In genomic region chr17:5667871-5668270, GRCh38 we compare ENCODE assay signal across 16 cellular contexts.
DNase-seq lines count a peak whose midpoint lies in the region; ATAC-seq, FAIRE-seq and TF ChIP-seq lines count a peak whose summit lies in the region.
"Had no signal": no experiment of that assay in that cellular context is flagged by ENCODE, and none has a peak within 500 bp of the region (broad histone marks: within the 10 kb centered on the region; RNA-seq: fewer than 3 reads in every experiment).

No MANE protein-coding gene starts in this region.

- no peak overlapping the region for H2AFZ ChIP-seq in DND-41 (ENCODE audit: low read depth, low read length)
- no peak overlapping the region for H2AFZ ChIP-seq in OCI-LY3 (ENCODE audit: low read depth, low read length)

- ATAC-seq in DND-41 (ENCODE audit: insufficient read depth, low read depth): no peak
- no peak for ATAC-seq in right cardiac atrium
- ATAC-seq: gastroesophageal sphincter; stimulated activated effector memory CD8-positive, alpha-beta T cell treated with anti-CD3 and anti-CD28 coated beads, Interleukin-12 subunit alpha, Interleukin-12 subunit beta, amount 100 ng/mL, for 72 hours had no signal

- TF ChIP-seq CTCF in DND-41 (IDR thresholded peaks at IDR 0.05; ENCODE audit: borderline replicate concordance, extremely low read depth, low read length, poor library complexity, severe bottlenecking) (peak; percentile 46), OCI-LY3 (IDR thresholded peaks at IDR 0.05; ENCODE audit: low read depth, low read length) (peak; percentile 23; the same call in 1 of the 2 replicates), foreskin fibroblast (IDR thresholded peaks at IDR 0.05; ENCODE audit: low read depth, low read length) (peak; percentile 20)

- H3K4me1 Mint-ChIP-seq in T-helper 2 cell treated with Interferon-gamma antibody and Interleukin-4, amounts not matched to agents 5 μg/mL and 100 μg/mL, for 36 hours (ENCODE audit: low read depth): no peaks in the 10 kb centered on the region

- no peak overlapping the region for H3K4me3 Mint-ChIP-seq in T-helper 2 cell treated with Interferon-gamma antibody and Interleukin-4, amounts not matched to agents 5 μg/mL and 100 μg/mL, for 36 hours
- H3K4me3 Mint-ChIP-seq: stimulated activated effector memory CD8-positive, alpha-beta T cell treated with anti-CD3 and anti-CD28 coated beads, Interleukin-12 subunit alpha, Interleukin-12 subunit beta, amount 100 ng/mL, for 72 hours had no signal

- H3K36me3 ChIP-seq in DND-41 (ENCODE audit: insufficient read depth, low read length): no peaks in the 10 kb centered on the region
- no peaks in the 10 kb centered on the region for H3K36me3 ChIP-seq in OCI-LY3 (replicated peaks; ENCODE audit: low read depth, low read length)
- H3K36me3 ChIP-seq: gastroesophageal sphincter, left ventricle myocardium inferior had no signal

- peaks cover 2% of the 10 kb centered on the region for H3K27me3 Mint-ChIP-seq in T-helper 2 cell treated with Interferon-gamma antibody and Interleukin-4, amounts not matched to agents 5 μg/mL and 100 μg/mL, for 36 hours (ENCODE audit: low read depth)

- FAIRE-seq in H54 (lab: Jason Lieb, UNC) (no peak), RCC 7860 (lab: Jason Lieb, UNC) (no peak)
- FAIRE-seq: HTR-8/SVneo had no signal

- H3K4me2 ChIP-seq in DND-41 (ENCODE audit: insufficient read depth, low read length) (no peak overlapping the region), OCI-LY3 (ENCODE audit: low read length) (no peak overlapping the region)

- H3K79me2 ChIP-seq in DND-41 (ENCODE audit: insufficient read depth, low read length) (no peaks in the 10 kb centered on the region), OCI-LY3 (ENCODE audit: low read length) (no peaks in the 10 kb centered on the region)

- no peak overlapping the region for H3K27ac Mint-ChIP-seq in T-helper 2 cell treated with Interferon-gamma antibody and Interleukin-4, amounts not matched to agents 5 μg/mL and 100 μg/mL, for 36 hours
- H3K27ac Mint-ChIP-seq: stimulated activated effector memory CD8-positive, alpha-beta T cell treated with anti-CD3 and anti-CD28 coated beads, Interleukin-12 subunit alpha, Interleukin-12 subunit beta, amount 100 ng/mL, for 72 hours had no signal

- intact Hi-C loops in right cardiac atrium (cut with DNase I): no loop called here

- DNase-seq in DND-41 (no peak), H54 (ENCODE audit: insufficient read length, low spot score) (peak; percentile 33), foreskin fibroblast (peak in 1 of 2 donors; percentile 7), RCC 7860 (ENCODE audit: low spot score) (no peak), NCI-H2227 (lab: John Stamatoyannopoulos, UW; ENCODE audit: unreplicated experiment) (no peak), right cardiac atrium (no peak)
- no peak for DNase-seq in T-helper 2 cell treated with Interferon-gamma antibody and Interleukin-4, amounts not matched to agents 5 μg/mL and 100 μg/mL, for 36 hours (ENCODE audit: low spot score)
- DNase-seq: activated CD4-positive, alpha-beta T cell treated with anti-CD3 and anti-CD28 coated beads, Interleukin-2, amount 50 U/mL, for 48 hours; activated naive CD4-positive, alpha-beta T cell treated with anti-CD3 and anti-CD28 coated beads, Interleukin-2, amount 50 U/mL, for 16 hours; left ventricle myocardium inferior; NCI-H524; occipital lobe had no signal

- H3K27me3 ChIP-seq in DND-41 (ENCODE audit: insufficient read depth, low read length, poor library complexity) (peaks cover 6% of the 10 kb centered on the region), OCI-LY3 (ENCODE audit: low read depth, low read length) (0 out of 2 replicates have a peak, but pooled peaks cover 3% of the 10 kb centered on the region), right cardiac atrium (ENCODE audit: control insufficient read depth, insufficient read depth) (no peaks in the 10 kb centered on the region)

- no peak overlapping the region for H3K9ac ChIP-seq in DND-41 (ENCODE audit: low read depth, low read length)
- no peak overlapping the region for H3K9ac ChIP-seq in OCI-LY3 (ENCODE audit: low read length)

- H3K27ac ChIP-seq in DND-41 (ENCODE audit: low read length) (no peak overlapping the region), OCI-LY3 (ENCODE audit: low read length) (no peak overlapping the region), right cardiac atrium (ENCODE audit: low read length) (no peak overlapping the region)
- H3K27ac ChIP-seq: gastroesophageal sphincter, left ventricle myocardium inferior had no signal

- no peaks in the 10 kb centered on the region; the same call in 1 of the 2 replicates for H4K20me1 ChIP-seq in DND-41 (ENCODE audit: insufficient read depth, low read length)
- H4K20me1 ChIP-seq in OCI-LY3 (ENCODE audit: insufficient read depth, low read length): no peaks in the 10 kb centered on the region

- H3K36me3 Mint-ChIP-seq in T-helper 2 cell treated with Interferon-gamma antibody and Interleukin-4, amounts not matched to agents 5 μg/mL and 100 μg/mL, for 36 hours (ENCODE audit: low read depth): no peaks in the 10 kb centered on the region
- H3K36me3 Mint-ChIP-seq: stimulated activated effector memory CD8-positive, alpha-beta T cell treated with anti-CD3 and anti-CD28 coated beads, Interleukin-12 subunit alpha, Interleukin-12 subunit beta, amount 100 ng/mL, for 72 hours had no signal

- H3K9me3 ChIP-seq in DND-41 (ENCODE audit: insufficient read depth, low read length, severe bottlenecking): no peaks in the 10 kb centered on the region
- no peaks in the 10 kb centered on the region for H3K9me3 ChIP-seq in OCI-LY3 (ENCODE audit: insufficient read depth, low read length)
- no peaks in the 10 kb centered on the region for H3K9me3 ChIP-seq in right cardiac atrium (ENCODE audit: control insufficient read depth, low read length)
- H3K9me3 ChIP-seq: gastroesophageal sphincter, left ventricle myocardium inferior had no signal

- H3K4me1 ChIP-seq in DND-41 (ENCODE audit: insufficient read depth, low read length) (no peaks in the 10 kb centered on the region), OCI-LY3 (ENCODE audit: low read length) (peaks cover 8% of the 10 kb centered on the region), right cardiac atrium (ENCODE audit: control insufficient read depth, insufficient read depth, low read length) (no peaks in the 10 kb centered on the region)
- H3K4me1 ChIP-seq: gastroesophageal sphincter, left ventricle myocardium inferior had no signal

- H3K9me3 Mint-ChIP-seq in T-helper 2 cell treated with Interferon-gamma antibody and Interleukin-4, amounts not matched to agents 5 μg/mL and 100 μg/mL, for 36 hours: no peaks in the 10 kb centered on the region
- H3K9me3 Mint-ChIP-seq: stimulated activated effector memory CD8-positive, alpha-beta T cell treated with anti-CD3 and anti-CD28 coated beads, Interleukin-12 subunit alpha, Interleukin-12 subunit beta, amount 100 ng/mL, for 72 hours had no signal

- H3K4me3 ChIP-seq in DND-41 (ENCODE audit: low read depth in 1 of 2, low read length in 2 of 2) (no peak overlapping the region), OCI-LY3 (ENCODE audit: low read length) (no peak overlapping the region), foreskin fibroblast (ENCODE audit: low read depth in 1 of 2, low read length in 2 of 2) (no peak overlapping the region), right cardiac atrium (ENCODE audit: low read length) (no peak overlapping the region)
- H3K4me3 ChIP-seq: gastroesophageal sphincter, left ventricle myocardium inferior had no signal

- no peak for TF ChIP-seq POLR2A in H54 (IDR thresholded peaks at IDR 0.05; ENCODE audit: low read depth, low read length)

- WGBS in right cardiac atrium: 49% methylated on average over 6 of the region's 6 CpGs
